In genomic region chr14:73761621-73762355, GRCh38 we compare ENCODE assay signal across 8 cellular contexts. TPM values are rescaled to one million over a fixed set of nuclear protein-coding genes. Genes with fewer than 3 reads are reported as not detected.
A peak's percentile ranks its signal among the peaks of the same experiment; 100 is the strongest.
DNase-seq lines count a peak whose midpoint lies in the region; ATAC-seq and TF ChIP-seq lines count a peak whose summit lies in the region.

No MANE protein-coding gene starts in this region.

- H3K4me1 Mint-ChIP-seq in CD14-positive monocyte = peaks cover 83% of the 10 kb centered on the region
- peaks cover 45% of the 10 kb centered on the region for H3K4me1 Mint-ChIP-seq in neural crest cell

- DNase-seq in CD14-positive monocyte (ENCODE audit: low spot score) (no peak), GM23248 (peak; percentile 34), ascending aorta (ENCODE audit: low spot score in 2 of 2) (no peak), neural crest cell (ENCODE audit: low read depth, low spot score) (no peak), MG63 (no peak)

- 25 to 28% methylated on average over 2 of the region's 2 CpGs for WGBS in GM23248 (ENCODE audit: low coverage in 1 of 2, low lambda C conversion rate in 2 of 2, missing lambda C conversion rate in 2 of 2), 2 experiments

- peaks cover 19% of the 10 kb centered on the region for H3F3A ChIP-seq in GM23248 (ENCODE audit: insufficient read depth)

- H3K27me3 ChIP-seq in GM23248 (replicated peaks; ENCODE audit: insufficient read depth) (no peaks in the 10 kb centered on the region), ascending aorta (no peaks in the 10 kb centered on the region), MG63 (no peaks in the 10 kb centered on the region)

- in situ Hi-C loops in GM23248 (cut with MboI) = no loop called here

- H3K27me3 Mint-ChIP-seq in CD14-positive monocyte (ENCODE audit: low read depth in 3 of 3) = peaks cover 0 to 3% (median 0%) of the 10 kb centered on the region in 3 donors
- peaks cover 2% of the 10 kb centered on the region for H3K27me3 Mint-ChIP-seq in neural crest cell (ENCODE audit: low read depth)

- ATAC-seq in GM19455 (IDR thresholded peaks at IDR 0.05; ENCODE audit: unreplicated experiment) (no peak), GM19351 (IDR thresholded peaks at IDR 0.05; ENCODE audit: unreplicated experiment) (no peak), HG03378 (IDR thresholded peaks at IDR 0.05; ENCODE audit: unreplicated experiment) (no peak)

- H3K9me3 Mint-ChIP-seq in CD14-positive monocyte (no peaks in the 10 kb centered on the region), neural crest cell (no peaks in the 10 kb centered on the region)

- H3K4me3 ChIP-seq in GM23248 (no peak overlapping the region), ascending aorta (no peak overlapping the region), MG63 (no peak overlapping the region)

- TF ChIP-seq CTCF in CD14-positive monocyte (IDR thresholded peaks at IDR 0.05) (no peak), ascending aorta (IDR thresholded peaks at IDR 0.05) (no peak), neural crest cell (conservative IDR thresholded peaks at IDR 0.05) (no peak)

- no peaks in the 10 kb centered on the region for H4K20me1 ChIP-seq in GM23248 (ENCODE audit: insufficient read depth)

- H3K9me3 ChIP-seq in GM23248 (ENCODE audit: low read depth) (no peaks in the 10 kb centered on the region), ascending aorta (no peaks in the 10 kb centered on the region), MG63 (no peaks in the 10 kb centered on the region)

- H3K4me1 ChIP-seq in GM23248 (ENCODE audit: insufficient read depth) (peaks cover 22% of the 10 kb centered on the region), ascending aorta (peaks cover 23 to 71% of the 10 kb centered on the region in 2 donors)

- peaks cover 82% of the 10 kb centered on the region for H3K79me2 ChIP-seq in GM23248 (ENCODE audit: insufficient read depth)

- H2AFZ ChIP-seq in GM23248 = no peak overlapping the region

- H3K9me2 ChIP-seq in GM23248 (ENCODE audit: insufficient read depth) = no peaks in the 10 kb centered on the region

- H3K36me3 ChIP-seq in GM23248 (ENCODE audit: low read depth) = no peaks in the 10 kb centered on the region
- H3K36me3 ChIP-seq in ascending aorta = no peaks in the 10 kb centered on the region
- H3K36me3 ChIP-seq in MG63 = peaks cover 3% of the 10 kb centered on the region

- no peak overlapping the region for H3K4me2 ChIP-seq in GM23248 (ENCODE audit: unreplicated experiment)

- H3K4me3 Mint-ChIP-seq in CD14-positive monocyte = peak overlapping the region; percentile 24 to 76
- H3K4me3 Mint-ChIP-seq in neural crest cell = peak overlapping the region; percentile 85

- H3K27ac Mint-ChIP-seq in CD14-positive monocyte (peak overlapping the region; percentile 96 to 99 (median 98)), neural crest cell (ENCODE audit: unreplicated experiment) (no peak overlapping the region)

- H3K36me3 Mint-ChIP-seq in CD14-positive monocyte = peaks cover 4 to 12% of the 10 kb centered on the region in 2 donors
- H3K36me3 Mint-ChIP-seq in neural crest cell (ENCODE audit: low read depth) = no peaks in the 10 kb centered on the region

- intact Hi-C loops in CD14-positive monocyte (cut with micrococcal nuclease) (loop anchor here in 1 of 2 donors (2.0 kb wide), 1 partner anchor 25 kb away; no protein-coding TSS in a partner anchor), ascending aorta (cut with DNase I) (no loop called here)

- H3K9ac ChIP-seq in GM23248 = no peak overlapping the region

- H3K27ac ChIP-seq in GM23248 (no peak overlapping the region; the same call in 1 of the 2 replicates), ascending aorta (peak overlapping the region; percentile 98 to 99)

RNA-seq across cellular contexts. Expression of gene PNMA1, which starts 47.6 kb away (rescaled TPM):
- polyA plus RNA-seq in CD14-positive monocyte (1 to 10 TPM; 4.4 to 6.4 TPM), GM23248 (2016; fragmentation: Nextera tagmentation; extraction: Ambion mirVana) (64.7 and 67.7 TPM in 2 replicates)
- total RNA-seq in GM23248 (2014; rRNA removed; shearing (Covaris generic)) = 14.2 and 18.2 TPM in 2 replicates
- total RNA-seq in ascending aorta (30.2 TPM), neural crest cell (94.4 and 97.4 TPM in 2 replicates)
- total RNA-seq in MG63 (2014; rRNA removed; shearing (Covaris generic); ENCODE audit: low replicate concordance) = 22.1 and 38.5 TPM in 2 replicates
